ENCODE assay signal across 8 cellular contexts in the genomic region with DNA sequence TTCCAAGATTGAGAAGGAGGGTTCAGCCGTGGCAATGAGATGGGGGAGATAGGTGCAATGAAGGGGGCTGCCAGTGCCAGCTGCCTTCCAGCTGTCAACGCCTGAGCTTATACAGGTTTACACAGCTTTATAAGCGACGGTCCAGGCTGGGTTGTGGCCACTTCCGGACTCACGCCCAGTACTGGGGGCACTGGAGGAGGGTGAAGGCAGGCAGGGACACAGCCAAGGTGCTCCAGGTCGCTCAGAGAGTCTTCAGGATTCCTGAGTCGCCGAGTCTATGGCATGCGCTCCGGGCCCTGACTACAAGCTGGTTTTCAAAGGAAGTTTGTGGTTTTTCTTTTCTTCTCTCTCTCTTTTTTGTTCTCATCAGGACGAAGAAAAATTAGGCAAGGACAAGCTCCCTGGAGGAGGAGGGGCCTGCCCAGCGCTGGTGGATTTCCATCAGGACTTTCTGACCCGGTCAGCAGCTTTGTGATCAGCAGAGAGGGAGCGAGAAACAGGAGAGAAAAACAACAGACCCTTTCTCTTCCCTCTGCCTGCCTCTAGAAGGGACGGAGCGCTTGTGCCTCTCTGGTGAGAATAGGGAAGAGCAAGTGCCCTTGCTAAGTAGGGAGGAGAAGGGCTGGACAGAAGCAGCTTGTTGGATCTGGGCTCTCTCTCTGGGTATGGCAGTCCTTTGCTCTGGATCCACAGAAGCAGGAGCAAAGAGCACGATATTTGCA. TPM values are rescaled to one million over a fixed set of nuclear protein-coding genes. Genes with fewer than 3 reads are reported as not detected.
DNase-seq lines count a peak whose midpoint lies in the region; ATAC-seq and TF ChIP-seq lines count a peak whose summit lies in the region.

MINDY1 (minus strand) TSS at position 572 of the 722 bp plus-strand sequence. CDS start 4,285 bp downstream, outside the sequence.

- H3K14ac ChIP-seq in trophoblast cell (ENCODE audit: low read length): peak within 1 kb of the TSS; percentile 54

- no peak within 1 kb of the TSS for H2BK12ac ChIP-seq in trophoblast cell (ENCODE audit: low read length)

- H3K79me2 ChIP-seq in trophoblast cell (ENCODE audit: control insufficient read depth, insufficient read depth, low read length, poor library complexity): peaks cover 4% of the 10 kb centered on the region

- peak; percentile 76 to 82 for ATAC-seq in right cardiac atrium
- ATAC-seq in GM19351 (IDR thresholded peaks at IDR 0.05; ENCODE audit: unreplicated experiment): no peak

- peak within 1 kb of the TSS; percentile 62 for H3K4me2 ChIP-seq in trophoblast cell (ENCODE audit: low read length)

- WGBS in right cardiac atrium: under 1% methylated on average over 18 of the region's 18 CpGs
- WGBS in trophoblast cell (ENCODE audit: extremely low coverage, insufficient coverage, insufficient read length): no CpG with 5 or more reads among the region's 18 CpGs

- peak within 1 kb of the TSS; percentile 54 for H2BK120ac ChIP-seq in trophoblast cell (ENCODE audit: insufficient read depth, low read length, poor library complexity)

- TF ChIP-seq CTCF in AG04450 (IDR thresholded peaks at IDR 0.05; ENCODE audit: low read depth, low read length) (peak; percentile 72), GM13976 (IDR thresholded peaks at IDR 0.05; ENCODE audit: borderline replicate concordance, control extremely low read depth, extremely low read depth, insufficient read depth, missing control alignments) (peak; percentile 35), astrocyte of the spinal cord (IDR thresholded peaks at IDR 0.05; ENCODE audit: low read depth, low read length) (peak; percentile 70)

- CTCF ChIA-PET in AG04450 (lab: Charles Lee): interaction anchor here (0.5 to 5.1 kb wide), 19 partner anchors 11 to 541 kb away, joined by 3 to 63 read pairs (median 4); partner anchors contain the start of genes ANXA9, C1orf56, CERS2 and MLLT11

- H3K23ac ChIP-seq in trophoblast cell (ENCODE audit: low read length): no peak within 1 kb of the TSS

- H2AFZ ChIP-seq in trophoblast cell (ENCODE audit: insufficient read depth, low read length, poor library complexity): peak within 1 kb of the TSS; percentile 81

- H3K79me1 ChIP-seq in trophoblast cell (ENCODE audit: low read length): peaks cover 5% of the 10 kb centered on the region

- H3K27ac ChIP-seq in AG04450 (ENCODE audit: low read depth, low read length) (peak within 1 kb of the TSS; percentile 66), right cardiac atrium (ENCODE audit: low read length) (peak within 1 kb of the TSS; percentile 90), trophoblast cell (ENCODE audit: low read depth, low read length) (peak within 1 kb of the TSS; percentile 65)

- H3K4ac ChIP-seq in trophoblast cell (ENCODE audit: low read depth, low read length): peak within 1 kb of the TSS; percentile 48

- H3K36me3 ChIP-seq in MG63 (peaks cover 3% of the 10 kb centered on the region; the same call in 1 of the 2 replicates), trophoblast cell (ENCODE audit: control insufficient read depth in 1 of 2, insufficient read depth in 2 of 2, low read length in 2 of 2) (no peaks in the 10 kb centered on the region)

- peak within 1 kb of the TSS; percentile 67 for H4K91ac ChIP-seq in trophoblast cell (ENCODE audit: low read depth, low read length)

- H4K8ac ChIP-seq in trophoblast cell (ENCODE audit: low read depth, low read length): peak within 1 kb of the TSS; percentile 89

- no peak within 1 kb of the TSS for H3K9ac ChIP-seq in trophoblast cell (ENCODE audit: low read length)

- peak within 1 kb of the TSS; percentile 20 for H2AK5ac ChIP-seq in trophoblast cell (ENCODE audit: low read length)

- peak within 1 kb of the TSS; percentile 37 for H4K12ac ChIP-seq in trophoblast cell (ENCODE audit: low read depth, low read length)

- H3K27me3 ChIP-seq in AG04450 (ENCODE audit: control insufficient read depth, insufficient read depth, low read length): no peaks in the 10 kb centered on the region
- no peaks in the 10 kb centered on the region for H3K27me3 ChIP-seq in MG63
- H3K27me3 ChIP-seq in right cardiac atrium (ENCODE audit: control insufficient read depth, insufficient read depth): no peaks in the 10 kb centered on the region
- no peaks in the 10 kb centered on the region for H3K27me3 ChIP-seq in trophoblast cell (ENCODE audit: insufficient read depth, low read length)

- peak within 1 kb of the TSS; percentile 70 for H3K4me3 ChIP-seq in AG04450 (ENCODE audit: low read depth, low read length)
- H3K4me3 ChIP-seq in MG63: peak within 1 kb of the TSS; percentile 85
- peak within 1 kb of the TSS; percentile 62 for H3K4me3 ChIP-seq in astrocyte of the spinal cord (ENCODE audit: low read depth, low read length)
- H3K4me3 ChIP-seq in right cardiac atrium (ENCODE audit: low read length): peak within 1 kb of the TSS; percentile 87
- no peak within 1 kb of the TSS for H3K4me3 ChIP-seq in trophoblast cell (ENCODE audit: low read depth, low read length)

- peak within 1 kb of the TSS; percentile 26 for H3K18ac ChIP-seq in trophoblast cell (ENCODE audit: low read length)

- in situ Hi-C loops in GM13976 (cut with MboI; ENCODE audit: low sequenced_read_pairs, unreplicated experiment) (no loop called here), astrocyte of the spinal cord (cut with HindIII; ENCODE audit: low sequenced_read_pairs) (no loop called here)

- H3K9me3 ChIP-seq in AG04450 (ENCODE audit: control insufficient read depth, insufficient read depth, low read length) (no peaks in the 10 kb centered on the region), MG63 (no peaks in the 10 kb centered on the region), right cardiac atrium (ENCODE audit: control insufficient read depth, low read length) (no peaks in the 10 kb centered on the region), trophoblast cell (ENCODE audit: insufficient read depth, low read depth, low read length) (no peaks in the 10 kb centered on the region)

- POLR2A ChIA-PET in AG04450 (lab: Yijun Ruan, JAX): interaction anchor here (0.5 to 1.9 kb wide), 5 partner anchors 9 to 444 kb away, joined by 3 to 8 read pairs (median 5); no protein-coding TSS in a partner anchor

- intact Hi-C loops in right cardiac atrium (cut with DNase I): loop anchor here in 1 of 4 donors (10.0 kb wide), 1 partner anchor 48 kb away; the partner anchor contains the start of gene CDC42SE1

- no peak within 1 kb of the TSS for H2BK5ac ChIP-seq in trophoblast cell (ENCODE audit: low read depth, low read length, poor library complexity)

- peak; percentile 63 for DNase-seq in AG04450 (ENCODE audit: low read depth, low spot score)
- peak; percentile 66 for DNase-seq in GM13976 (ENCODE audit: low spot score)
- DNase-seq in MG63: peak; percentile 81
- peak; percentile 95 for DNase-seq in SHP77 treated with DMSO at 0.1 percent for 48 hours (lab: John Stamatoyannopoulos, UW)
- DNase-seq in astrocyte of the spinal cord (ENCODE audit: low read depth, low spot score): peak; percentile 88
- DNase-seq in right cardiac atrium: peak; percentile 62 to 83 (median 81)
- peak; percentile 52 to 82 for DNase-seq in trophoblast cell

- H3K4me1 ChIP-seq in right cardiac atrium (ENCODE audit: control insufficient read depth, insufficient read depth, low read length): peaks cover 10% of the 10 kb centered on the region
- peaks cover 6 to 8% of the 10 kb centered on the region in 2 experiments for H3K4me1 ChIP-seq in trophoblast cell (ENCODE audit: control insufficient read depth in 1 of 2, insufficient read depth in 2 of 2, low read length in 2 of 2)

RNA-seq across cellular contexts. Expression of gene MINDY1, which starts in this region (rescaled TPM):
- polyA plus RNA-seq in AG04450 (2011; rRNA removed) (12.8 and 18.0 TPM in 2 replicates), right cardiac atrium (34.9 TPM)
- polyA minus RNA-seq in AG04450 (2011; rRNA and poly(A)+ RNA removed): 21.5 and 29.3 TPM in 2 replicates
- 8.7 and 8.9 TPM in 2 replicates for total RNA-seq in MG63 (2014; rRNA removed; shearing (Covaris generic); ENCODE audit: low replicate concordance)
- 10 to 100 TPM; 46.7 to 86.4 (median 52.1) TPM for total RNA-seq in right cardiac atrium
- polyA plus RNA-seq in trophoblast cell (2013): 2.8 and 3.1 TPM in 2 replicates
